ENCODE assay signal across 8 cellular contexts in genomic region chr3:57060089-57060829, GRCh38.
DNase-seq lines count a peak whose midpoint lies in the region; ATAC-seq and TF ChIP-seq lines count a peak whose summit lies in the region.

A gene with protein sequence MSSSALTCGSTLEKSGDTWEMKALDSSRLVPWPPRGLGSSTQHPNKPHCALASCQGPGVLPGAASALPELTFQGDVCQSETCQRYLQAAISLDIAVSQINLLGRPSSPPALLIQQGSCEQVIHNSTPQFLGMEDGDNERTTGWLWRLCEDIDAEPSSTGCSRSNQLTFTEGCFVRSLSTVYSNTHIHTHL (plus strand): TSS chr3:57060664. CDS start chr3:57073695, 13,031 bp downstream.

- H3K27me3 Mint-ChIP-seq in stimulated activated naive CD8-positive, alpha-beta T cell treated with anti-CD3 and anti-CD28 coated beads, Interleukin-15, amount 100 ng/mL, for 72 hours = peaks cover 21% of the 10 kb centered on the region

- no peak for DNase-seq in stimulated activated naive CD8-positive, alpha-beta T cell treated with anti-CD3 and anti-CD28 coated beads, Interleukin-15, Interleukin-2, amounts not matched to agents 100 U/mL and 50 U/mL, for 24 hours
- no peak for DNase-seq in stimulated activated naive CD8-positive, alpha-beta T cell treated with anti-CD3 and anti-CD28 coated beads, Interleukin-15, amount 100 ng/mL, for 72 hours
- DNase-seq in foreskin melanocyte = peak; percentile 80
- peak in 52 of 56 donors; percentile 2 to 93 (median 62) for DNase-seq in nucleus accumbens (lab: John Stamatoyannopoulos, UW)
- DNase-seq in stimulated activated CD8-positive, alpha-beta memory T cell treated with anti-CD3 and anti-CD28 coated beads, Interleukin-4, amount 100 ng/mL, for 48 hours = no peak
- DNase-seq in NCI-H1092 treated with DMSO at 0.1 percent for 48 hours (lab: John Stamatoyannopoulos, UW) = no peak
- no peak for DNase-seq in NCI-H82 treated with DMSO at 0.1 percent for 48 hours (lab: John Stamatoyannopoulos, UW; ENCODE audit: unreplicated experiment)

- peak; percentile 57 for ATAC-seq in stimulated activated naive CD8-positive, alpha-beta T cell treated with anti-CD3 and anti-CD28 coated beads, Interleukin-15, Interleukin-2, amounts not matched to agents 100 U/mL and 50 U/mL, for 24 hours
- no peak for ATAC-seq in stimulated activated naive CD8-positive, alpha-beta T cell treated with anti-CD3 and anti-CD28 coated beads, Interleukin-15, amount 100 ng/mL, for 72 hours
- ATAC-seq in SK-N-SH treated with all-trans-retinoic acid at 6 μM for 48 hours = peak; percentile 99

- peaks cover 8% of the 10 kb centered on the region for H3K4me1 Mint-ChIP-seq in stimulated activated naive CD8-positive, alpha-beta T cell treated with anti-CD3 and anti-CD28 coated beads, Interleukin-15, amount 100 ng/mL, for 72 hours

- H3K9me3 Mint-ChIP-seq in stimulated activated naive CD8-positive, alpha-beta T cell treated with anti-CD3 and anti-CD28 coated beads, Interleukin-15, amount 100 ng/mL, for 72 hours = no peaks in the 10 kb centered on the region

- H3K4me3 Mint-ChIP-seq in stimulated activated naive CD8-positive, alpha-beta T cell treated with anti-CD3 and anti-CD28 coated beads, Interleukin-15, amount 100 ng/mL, for 72 hours = no peak within 1 kb of the TSS

- H3K27ac Mint-ChIP-seq in stimulated activated naive CD8-positive, alpha-beta T cell treated with anti-CD3 and anti-CD28 coated beads, Interleukin-15, amount 100 ng/mL, for 72 hours = no peak within 1 kb of the TSS

TF ChIP-seq in SK-N-SH treated with all-trans-retinoic acid at 6 μM for 48 hours, 23 proteins besides CTCF, POLR2A, EP300 and RAD21:
- TF ChIP-seq CSDC2 (CRISPR knock-in tag; IDR thresholded peaks at IDR 0.05) = no peak
- TF ChIP-seq PATZ1 (CRISPR knock-in tag; IDR thresholded peaks at IDR 0.05; ENCODE audit: borderline replicate concordance) = 0 out of 2 replicates have a peak, but pooled peaks have one; percentile 27

Comparison
In these comparisons a context has a peak if more than half of its experiments do, and no peak if none do; other contexts are left out.
1. DNase-seq: peak in foreskin melanocyte (single experiment) and nucleus accumbens (52 of 56); none in stimulated activated naive CD8-positive, alpha-beta T cell treated with anti-CD3 and anti-CD28 coated beads, Interleukin-15, Interleukin-2, amounts not matched to agents 100 U/mL and 50 U/mL, for 24 hours (single experiment), stimulated activated naive CD8-positive, alpha-beta T cell treated with anti-CD3 and anti-CD28 coated beads, Interleukin-15, amount 100 ng/mL, for 72 hours (0 of 2), stimulated activated CD8-positive, alpha-beta memory T cell treated with anti-CD3 and anti-CD28 coated beads, Interleukin-4, amount 100 ng/mL, for 48 hours (single experiment), NCI-H1092 treated with DMSO at 0.1 percent for 48 hours (single experiment) and NCI-H82 treated with DMSO at 0.1 percent for 48 hours (single experiment).